1 cellular context compared by ENCODE assay signal in the genomic region with DNA sequence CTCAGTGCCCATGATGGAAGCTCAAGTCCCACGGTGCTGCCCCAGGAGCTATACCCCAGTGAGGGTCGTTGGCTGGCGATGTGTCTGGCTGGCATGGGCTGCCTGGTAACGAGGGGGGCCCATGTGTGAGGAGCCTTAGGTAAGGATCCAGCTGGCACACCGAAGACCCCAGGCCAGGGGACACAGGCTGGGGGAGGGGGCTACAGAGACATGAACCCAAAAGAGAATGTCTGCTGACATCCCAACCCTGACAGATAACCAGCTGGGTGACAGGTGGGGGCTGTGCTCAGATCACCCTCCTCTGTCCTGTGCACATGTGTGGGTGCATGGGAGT.
TF ChIP-seq lines count a peak whose summit lies in the region.

No MANE protein-coding gene starts in this region.

TF ChIP-seq in H1, 55 proteins besides CTCF, POLR2A, EP300 and RAD21:
- no peak for TF ChIP-seq MAFK (IDR thresholded peaks at IDR 0.05; ENCODE audit: low read depth, low read length)
- no peak for TF ChIP-seq SRF (IDR thresholded peaks at IDR 0.05; ENCODE audit: low read depth, low read length)
